ENCODE assay signal across 8 cellular contexts in the genomic region with DNA sequence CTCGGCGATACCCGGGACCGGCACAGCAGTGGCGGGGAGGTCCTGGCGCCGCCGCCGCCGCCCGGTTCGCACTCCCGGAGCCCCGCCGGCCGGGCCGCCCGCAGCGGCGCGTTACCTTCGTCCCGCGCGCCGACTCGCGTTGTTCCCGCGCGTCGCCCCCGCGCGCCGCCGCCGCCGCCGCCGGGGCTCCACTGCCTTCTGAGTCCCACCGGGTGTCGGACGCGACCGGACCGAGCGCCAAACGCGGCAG. TPM values are rescaled to one million over a fixed set of nuclear protein-coding genes. Genes with fewer than 3 reads are reported as not detected.
A peak's percentile ranks its signal among the peaks of the same experiment; 100 is the strongest.
DNase-seq lines count a peak whose midpoint lies in the region; ATAC-seq and TF ChIP-seq lines count a peak whose summit lies in the region.

A gene (minus strand): TSS at position 243 of the 250 bp plus-strand sequence. CDS start 36,993 bp downstream, outside the sequence.

- H3K9me3 ChIP-seq in CD4-positive, CD25-positive, alpha-beta regulatory T cell (ENCODE audit: control insufficient read depth in 2 of 2, low read length in 2 of 2), result no peaks in the 10 kb centered on the region
- no peaks in the 10 kb centered on the region for H3K9me3 ChIP-seq in OCI-LY3 (ENCODE audit: insufficient read depth, low read length)
- no peaks in the 10 kb centered on the region for H3K9me3 ChIP-seq in endocrine pancreas (ENCODE audit: control insufficient read depth, low read length)
- no peaks in the 10 kb centered on the region for H3K9me3 ChIP-seq in neutrophil

- peaks cover 30% of the 10 kb centered on the region for H3K4me1 ChIP-seq in CD4-positive, CD25-positive, alpha-beta regulatory T cell (ENCODE audit: control insufficient read depth, insufficient read depth, low read length, poor library complexity, severe bottlenecking)
- H3K4me1 ChIP-seq in OCI-LY3 (ENCODE audit: low read length) (peaks cover 20% of the 10 kb centered on the region), endocrine pancreas (ENCODE audit: control insufficient read depth, insufficient read depth, low read length) (peaks cover 3% of the 10 kb centered on the region), neutrophil (ENCODE audit: control insufficient read depth in 1 of 2, insufficient read depth in 1 of 2, low read depth in 1 of 2, low read length in 1 of 2) (peaks cover 11 to 18% of the 10 kb centered on the region in 2 experiments)

- H3K36me3 Mint-ChIP-seq in CD4-positive, CD25-positive, alpha-beta regulatory T cell, result no peaks in the 10 kb centered on the region

- H3K27me3 ChIP-seq in CD4-positive, CD25-positive, alpha-beta regulatory T cell (ENCODE audit: control insufficient read depth, insufficient read depth, low read length), result no peaks in the 10 kb centered on the region
- H3K27me3 ChIP-seq in OCI-LY3 (ENCODE audit: low read depth, low read length) (no peaks in the 10 kb centered on the region), endocrine pancreas (ENCODE audit: control insufficient read depth, insufficient read depth, low read length) (no peaks in the 10 kb centered on the region), neutrophil (no peaks in the 10 kb centered on the region)

- H3K4me2 ChIP-seq in OCI-LY3 (ENCODE audit: low read length), result peak within 1 kb of the TSS; percentile 98

- H3K36me3 ChIP-seq in CD4-positive, CD25-positive, alpha-beta regulatory T cell (ENCODE audit: control insufficient read depth, insufficient read depth, low read length), result no peaks in the 10 kb centered on the region
- H3K36me3 ChIP-seq in OCI-LY3 (replicated peaks; ENCODE audit: low read depth, low read length) (peaks cover 29% of the 10 kb centered on the region), endocrine pancreas (ENCODE audit: control insufficient read depth, insufficient read depth, low read length) (no peaks in the 10 kb centered on the region), neutrophil (no peaks in the 10 kb centered on the region)

- H2AFZ ChIP-seq in OCI-LY3 (ENCODE audit: low read depth, low read length), result peak within 1 kb of the TSS; percentile 78; the same call in 1 of the 2 replicates

- H3K79me2 ChIP-seq in OCI-LY3 (ENCODE audit: low read length), result peaks cover 65% of the 10 kb centered on the region

- peaks cover 0 to 2% (median 0%) of the 10 kb centered on the region in 7 donors for H3K9me3 Mint-ChIP-seq in CD4-positive, CD25-positive, alpha-beta regulatory T cell

- H3K9ac ChIP-seq in OCI-LY3 (ENCODE audit: low read length) (peak within 1 kb of the TSS; percentile 99), endocrine pancreas (ENCODE audit: control insufficient read depth, insufficient read depth, low read length) (peak within 1 kb of the TSS; percentile 81)

- peak within 1 kb of the TSS; percentile 92 to 98 (median 95) for H3K27ac Mint-ChIP-seq in CD4-positive, CD25-positive, alpha-beta regulatory T cell

- TF ChIP-seq CTCF in OCI-LY3 (IDR thresholded peaks at IDR 0.05; ENCODE audit: low read depth, low read length) (no peak), neutrophil (IDR thresholded peaks at IDR 0.05) (no peak), omental fat pad (IDR thresholded peaks at IDR 0.05) (no peak)

- DNase-seq in CD4-positive, CD25-positive, alpha-beta regulatory T cell, result no peak
- DNase-seq in omental fat pad (ENCODE audit: low spot score) (no peak), middle frontal gyrus (ENCODE audit: extremely low spot score, low spot score) (no peak)
- no peak for DNase-seq in activated CD4-positive, alpha-beta T cell treated with anti-CD3 and anti-CD28 coated beads, Interleukin-2, amount 50 U/mL, for 48 hours

- peaks cover 4% of the 10 kb centered on the region for H3K27me3 Mint-ChIP-seq in CD4-positive, CD25-positive, alpha-beta regulatory T cell

- H3K27ac ChIP-seq in CD4-positive, CD25-positive, alpha-beta regulatory T cell (ENCODE audit: insufficient read depth, low read length, poor library complexity, severe bottlenecking), result peak within 1 kb of the TSS; percentile 93
- H3K27ac ChIP-seq in OCI-LY3 (ENCODE audit: low read length) (peak within 1 kb of the TSS; percentile 88), neutrophil (peak within 1 kb of the TSS; percentile 69)

- peak within 1 kb of the TSS; percentile 98 for H3K4me3 ChIP-seq in CD4-positive, CD25-positive, alpha-beta regulatory T cell (ENCODE audit: low read depth, low read length)
- H3K4me3 ChIP-seq in OCI-LY3 (ENCODE audit: low read length) (peak within 1 kb of the TSS; percentile 92), endocrine pancreas (ENCODE audit: control insufficient read depth, insufficient read depth, low read length) (peak within 1 kb of the TSS; percentile 89), neutrophil (ENCODE audit: low read depth in 1 of 2, low read length in 1 of 2) (peak within 1 kb of the TSS; percentile 59 to 80)

- peak within 1 kb of the TSS; percentile 97 to 100 (median 98) for H3K4me3 Mint-ChIP-seq in CD4-positive, CD25-positive, alpha-beta regulatory T cell

- H3K4me1 Mint-ChIP-seq in CD4-positive, CD25-positive, alpha-beta regulatory T cell, result peaks cover 27 to 51% (median 36%) of the 10 kb centered on the region in 4 donors

- peak; percentile 18 to 20 for ATAC-seq in CD4-positive, CD25-positive, alpha-beta regulatory T cell (ENCODE audit: low read depth in 2 of 2)
- peak; percentile 36 for ATAC-seq in GM21717 (IDR thresholded peaks at IDR 0.05; ENCODE audit: unreplicated experiment)
- ATAC-seq in omental fat pad (ENCODE audit: low FRiP score), result no peak

- peaks cover 39% of the 10 kb centered on the region for H4K20me1 ChIP-seq in OCI-LY3 (ENCODE audit: insufficient read depth, low read length)

RNA-seq across cellular contexts. Expression of the gene that starts here (rescaled TPM):
- 78.6 TPM for total RNA-seq in CD4-positive, CD25-positive, alpha-beta regulatory T cell
- polyA plus RNA-seq in CD4-positive, CD25-positive, alpha-beta regulatory T cell, result 10 to 100 TPM in 2 of 4 donors, 1 to 10 TPM in 2; 7.5 to 12.2 (median 9.7) TPM
- 1 to 10 TPM; 1.7 to 5.8 (median 2.4) TPM for total RNA-seq in omental fat pad

Comparison
In these comparisons a context has a peak if more than half of its experiments do, and no peak if none do; other contexts are left out.
1. RNA of the gene that starts here (total RNA-seq): 78.6 TPM in CD4-positive, CD25-positive, alpha-beta regulatory T cell (single experiment); 1.7 to 5.8 TPM in omental fat pad; every median in the first group is over 10 times any median in the second.
2. Peak in every context shown above with its lines, with median percentiles within 50 percentile points of each other: H3K27ac ChIP-seq and H3K4me3 ChIP-seq.